1 cellular context compared by ENCODE assay signal in genomic region chr3:45759851-45760250, GRCh38.
TF ChIP-seq lines count a peak whose summit lies in the region.

No MANE protein-coding gene starts in this region.

TF ChIP-seq in WTC11, 78 proteins besides CTCF, POLR2A, EP300 and RAD21 (continued from another document):
- TF ChIP-seq ATF6 (CRISPR knock-in tag; IDR thresholded peaks at IDR 0.05) = no peak
- no peak for TF ChIP-seq ZNF396 (CRISPR knock-in tag; IDR thresholded peaks at IDR 0.05; ENCODE audit: borderline replicate concordance)
- TF ChIP-seq MLX (CRISPR knock-in tag; IDR thresholded peaks at IDR 0.05) = no peak
- TF ChIP-seq ZNF281 (CRISPR knock-in tag; IDR thresholded peaks at IDR 0.05) = no peak
- TF ChIP-seq GRHL2 (CRISPR knock-in tag; IDR thresholded peaks at IDR 0.05; ENCODE audit: insufficient replicate concordance, severe bottlenecking) = no peak
- no peak for TF ChIP-seq ZNF423 (CRISPR knock-in tag; IDR thresholded peaks at IDR 0.05)
- TF ChIP-seq RORB (CRISPR knock-in tag; IDR thresholded peaks at IDR 0.05) = no peak
- TF ChIP-seq FOXP4 (CRISPR knock-in tag; IDR thresholded peaks at IDR 0.05) = no peak
- no peak for TF ChIP-seq SOX15 (CRISPR knock-in tag; IDR thresholded peaks at IDR 0.05)
